ENCODE assay signal across 14 cellular contexts in genomic region chr15:69607101-69607500, GRCh38.
A peak's percentile ranks its signal among the peaks of the same experiment; 100 is the strongest.
DNase-seq lines count a peak whose midpoint lies in the region; ATAC-seq and TF ChIP-seq lines count a peak whose summit lies in the region.
"Had no signal": no experiment of that assay in that cellular context is flagged by ENCODE, and none has a peak within 500 bp of the region (broad histone marks: within the 10 kb centered on the region; RNA-seq: fewer than 3 reads in every experiment).

No MANE protein-coding gene starts in this region.

- H3K36me3 ChIP-seq in NT2/D1 (ENCODE audit: insufficient read depth, insufficient read length, low read length): no peaks in the 10 kb centered on the region
- H3K36me3 ChIP-seq in endodermal cell (ENCODE audit: control insufficient read depth, insufficient read depth, low read length): no peaks in the 10 kb centered on the region
- H3K36me3 ChIP-seq: BLaER1 had no signal

- H3K27me3 Mint-ChIP-seq in endodermal cell (ENCODE audit: insufficient read depth): peaks cover 49% of the 10 kb centered on the region
- H3K27me3 Mint-ChIP-seq in osteocyte (ENCODE audit: unreplicated experiment): peaks cover 63% of the 10 kb centered on the region
- H3K27me3 Mint-ChIP-seq: activated naive CD8-positive, alpha-beta T cell treated with anti-CD3 and anti-CD28 coated beads for 36 hours had no signal

- no peak overlapping the region for H3K27ac Mint-ChIP-seq in endodermal cell
- no peak overlapping the region for H3K27ac Mint-ChIP-seq in osteocyte (ENCODE audit: unreplicated experiment)
- H3K27ac Mint-ChIP-seq: activated naive CD8-positive, alpha-beta T cell treated with anti-CD3 and anti-CD28 coated beads for 36 hours had no signal

- H3K36me3 Mint-ChIP-seq in endodermal cell (ENCODE audit: low read depth): no peaks in the 10 kb centered on the region
- no peaks in the 10 kb centered on the region for H3K36me3 Mint-ChIP-seq in osteocyte (ENCODE audit: unreplicated experiment)
- H3K36me3 Mint-ChIP-seq: activated naive CD8-positive, alpha-beta T cell treated with anti-CD3 and anti-CD28 coated beads for 36 hours had no signal

- WGBS in endodermal cell (ENCODE audit: insufficient coverage in 1 of 2, insufficient read length in 1 of 2), 2 experiments: 61 to 74% methylated on average over 5 to 9 of the region's 9 CpGs

- no peaks in the 10 kb centered on the region for H3K9me3 ChIP-seq in NT2/D1 (ENCODE audit: insufficient read depth, low read length)
- H3K9me3 ChIP-seq in endodermal cell (ENCODE audit: control insufficient read depth, low read length): no peaks in the 10 kb centered on the region
- H3K9me3 ChIP-seq: BLaER1 had no signal

- ATAC-seq in HG03342 (IDR thresholded peaks at IDR 0.05; ENCODE audit: unreplicated experiment): no peak

- H3K4me3 Mint-ChIP-seq in endodermal cell (no peak overlapping the region), osteocyte (ENCODE audit: unreplicated experiment) (no peak overlapping the region)
- H3K4me3 Mint-ChIP-seq: activated naive CD8-positive, alpha-beta T cell treated with anti-CD3 and anti-CD28 coated beads for 36 hours had no signal

- no peaks in the 10 kb centered on the region for H3K27me3 ChIP-seq in NT2/D1 (ENCODE audit: insufficient read depth, insufficient read length)
- H3K27me3 ChIP-seq in endodermal cell (ENCODE audit: control insufficient read depth, insufficient read depth, low read length, poor library complexity, severe bottlenecking): peaks cover 15% of the 10 kb centered on the region
- H3K27me3 ChIP-seq: BLaER1 had no signal

- H3K4me3 ChIP-seq in NT2/D1 (ENCODE audit: insufficient read length, low read depth) (no peak overlapping the region), endodermal cell (ENCODE audit: low read length) (no peak overlapping the region)
- H3K4me3 ChIP-seq: BLaER1 had no signal

- peak; percentile 23 for DNase-seq in EL
- peak; percentile 42 for DNase-seq in NT2/D1 (ENCODE audit: low read depth, low spot score)
- DNase-seq in endodermal cell: peak; percentile 65
- peak; percentile 68 for DNase-seq in osteocyte (ENCODE audit: extremely low spot score, unreplicated experiment)
- DNase-seq in NCI-H1105 treated with DMSO at 0.1 percent for 48 hours (lab: John Stamatoyannopoulos, UW): no peak
- DNase-seq in NCI-H774 (lab: John Stamatoyannopoulos, UW): no peak
- no peak for DNase-seq in activated naive CD4-positive, alpha-beta T cell treated with Interleukin-2 at 50 U/mL for 16 hours
- DNase-seq: activated CD4-positive, CD25-positive, alpha-beta regulatory T cell; activated naive CD8-positive, alpha-beta T cell treated with anti-CD3 and anti-CD28 coated beads for 36 hours; DMS79 treated with DMSO at 0.1 percent for 48 hours; retina; stimulated activated CD4-positive, alpha-beta T cell treated with anti-CD3 and anti-CD28 coated beads, Interleukin-2, amount 100 ng/mL, for 48 hours had no signal

- H3K9ac ChIP-seq in NT2/D1 (ENCODE audit: insufficient read length, low read depth) (no peak overlapping the region), endodermal cell (ENCODE audit: extremely low read depth, low read length, poor library complexity, severe bottlenecking) (no peak overlapping the region)
- H3K9ac ChIP-seq: BLaER1 had no signal

- H3K27ac ChIP-seq in endodermal cell (ENCODE audit: low read depth, low read length): no peak overlapping the region
- H3K27ac ChIP-seq: BLaER1 had no signal

- H3K9me3 Mint-ChIP-seq in endodermal cell: peaks cover 1% of the 10 kb centered on the region
- no peaks in the 10 kb centered on the region for H3K9me3 Mint-ChIP-seq in osteocyte (ENCODE audit: unreplicated experiment)
- H3K9me3 Mint-ChIP-seq: activated naive CD8-positive, alpha-beta T cell treated with anti-CD3 and anti-CD28 coated beads for 36 hours had no signal

- H3K4me1 Mint-ChIP-seq in endodermal cell: peaks cover 39% of the 10 kb centered on the region
- H3K4me1 Mint-ChIP-seq in osteocyte (ENCODE audit: unreplicated experiment): no peaks in the 10 kb centered on the region

- TF ChIP-seq CTCF in endodermal cell (conservative IDR thresholded peaks at IDR 0.05) (no peak), osteocyte (IDR thresholded peaks at IDR 0.05) (no peak)

- H3K4me1 ChIP-seq in NT2/D1 (ENCODE audit: insufficient read depth, insufficient read length): no peaks in the 10 kb centered on the region
- peaks cover 4% of the 10 kb centered on the region for H3K4me1 ChIP-seq in endodermal cell (ENCODE audit: control insufficient read depth, insufficient read depth, low read length)
- H3K4me1 ChIP-seq: BLaER1 had no signal

Comparison
In these comparisons a context has a peak if more than half of its experiments do, and no peak if none do; other contexts are left out.
1. DNase-seq: peak in EL (single experiment), NT2/D1 (single experiment), endodermal cell (single experiment) and osteocyte (single experiment); none in NCI-H1105 treated with DMSO at 0.1 percent for 48 hours (single experiment), NCI-H774 (single experiment) and activated naive CD4-positive, alpha-beta T cell treated with Interleukin-2 at 50 U/mL for 16 hours (single experiment).